Comparison of ENCODE assay signal across 8 cellular contexts in genomic region chr7:25949672-25950487, GRCh38.
DNase-seq lines count a peak whose midpoint lies in the region; ATAC-seq and TF ChIP-seq lines count a peak whose summit lies in the region.

No MANE protein-coding gene starts in this region.

- peaks cover 3% of the 10 kb centered on the region for H3K27me3 Mint-ChIP-seq in T-helper 1 cell treated with Interleukin-12 subunit alpha and Interleukin-12 subunit beta and Interleukin-4 antibody, amounts not matched to agents 30 μg/mL and 1 μg/mL, for 36 hours (ENCODE audit: low read depth)

- peak overlapping the region; percentile 79 for H4K8ac ChIP-seq in trophoblast cell (ENCODE audit: low read depth, low read length)

- peaks cover 16% of the 10 kb centered on the region for H3K4me1 Mint-ChIP-seq in T-helper 1 cell treated with Interleukin-12 subunit alpha and Interleukin-12 subunit beta and Interleukin-4 antibody, amounts not matched to agents 30 μg/mL and 1 μg/mL, for 36 hours (ENCODE audit: low read depth)

- peak overlapping the region; percentile 45 for H3K27ac Mint-ChIP-seq in T-helper 1 cell treated with Interleukin-12 subunit alpha and Interleukin-12 subunit beta and Interleukin-4 antibody, amounts not matched to agents 30 μg/mL and 1 μg/mL, for 36 hours

- H3K9me3 ChIP-seq in OCI-LY3 (ENCODE audit: insufficient read depth, low read length) = no peaks in the 10 kb centered on the region
- H3K9me3 ChIP-seq in esophagus (ENCODE audit: control insufficient read depth in 2 of 2, insufficient read depth in 1 of 2, low read depth in 1 of 2, low read length in 1 of 2) = no peaks in the 10 kb centered on the region
- H3K9me3 ChIP-seq in trophoblast cell (ENCODE audit: insufficient read depth, low read depth, low read length) = no peaks in the 10 kb centered on the region

- H4K12ac ChIP-seq in trophoblast cell (ENCODE audit: low read depth, low read length) = peak overlapping the region; percentile 39

- H3K4me2 ChIP-seq in OCI-LY3 (ENCODE audit: low read length) = peak overlapping the region; percentile 85
- H3K4me2 ChIP-seq in trophoblast cell (ENCODE audit: low read length) = peak overlapping the region; percentile 98

- WGBS in esophagus, 2 donors = 11 to 17% methylated on average over 32 of the region's 32 CpGs
- no CpG with 5 or more reads among the region's 32 CpGs for WGBS in trophoblast cell (ENCODE audit: extremely low coverage, insufficient coverage, insufficient read length)

- peaks cover 7% of the 10 kb centered on the region for H3K36me3 Mint-ChIP-seq in T-helper 1 cell treated with Interleukin-12 subunit alpha and Interleukin-12 subunit beta and Interleukin-4 antibody, amounts not matched to agents 30 μg/mL and 1 μg/mL, for 36 hours (ENCODE audit: low read depth)

- H3K4me3 Mint-ChIP-seq in T-helper 1 cell treated with Interleukin-12 subunit alpha and Interleukin-12 subunit beta and Interleukin-4 antibody, amounts not matched to agents 30 μg/mL and 1 μg/mL, for 36 hours = peak overlapping the region; percentile 85

- H3K36me3 ChIP-seq in OCI-LY3 (replicated peaks; ENCODE audit: low read depth, low read length) (peaks cover 25% of the 10 kb centered on the region), esophagus (ENCODE audit: control insufficient read depth in 2 of 2, insufficient read depth in 2 of 2, low read length in 1 of 2) (no peaks in the 10 kb centered on the region), trophoblast cell (ENCODE audit: control insufficient read depth in 1 of 2, insufficient read depth in 2 of 2, low read length in 2 of 2) (no peaks in the 10 kb centered on the region)

- H2AFZ ChIP-seq in OCI-LY3 (ENCODE audit: low read depth, low read length) = no peak overlapping the region
- H2AFZ ChIP-seq in trophoblast cell (ENCODE audit: insufficient read depth, low read length, poor library complexity) = peak overlapping the region; percentile 66

- H3K79me2 ChIP-seq in OCI-LY3 (ENCODE audit: low read length) (peaks cover 24% of the 10 kb centered on the region), trophoblast cell (ENCODE audit: control insufficient read depth, insufficient read depth, low read length, poor library complexity) (peaks cover 6% of the 10 kb centered on the region)

- no peak for TF ChIP-seq CTCF in OCI-LY3 (IDR thresholded peaks at IDR 0.05; ENCODE audit: low read depth, low read length)

- no peak overlapping the region for H3K18ac ChIP-seq in trophoblast cell (ENCODE audit: low read length)

- peak overlapping the region; percentile 37 for H4K91ac ChIP-seq in trophoblast cell (ENCODE audit: low read depth, low read length)

- H3K79me1 ChIP-seq in trophoblast cell (ENCODE audit: low read length) = peaks cover 13% of the 10 kb centered on the region

- peak overlapping the region; percentile 96 for H3K4me3 ChIP-seq in OCI-LY3 (ENCODE audit: low read length)
- peak overlapping the region; percentile 63 to 82 for H3K4me3 ChIP-seq in esophagus (ENCODE audit: low read depth in 1 of 2, low read length in 2 of 2)
- peak overlapping the region; percentile 80 for H3K4me3 ChIP-seq in trophoblast cell (ENCODE audit: low read depth, low read length)

- no peak overlapping the region for H2BK120ac ChIP-seq in trophoblast cell (ENCODE audit: insufficient read depth, low read length, poor library complexity)

- H3K4me1 ChIP-seq in OCI-LY3 (ENCODE audit: low read length) (peaks cover 27% of the 10 kb centered on the region), esophagus (ENCODE audit: control insufficient read depth in 2 of 2, insufficient read depth in 2 of 2, low read length in 1 of 2) (peaks cover under 1 to 6% of the 10 kb centered on the region in 2 donors), trophoblast cell (ENCODE audit: control insufficient read depth in 1 of 2, insufficient read depth in 2 of 2, low read length in 2 of 2) (peaks cover 6 to 11% of the 10 kb centered on the region in 2 experiments)

- DNase-seq in T-helper 1 cell = no peak
- DNase-seq in trophoblast cell = peak in 1 of 2 donors; percentile 47
- DNase-seq in foreskin melanocyte = no peak
- no peak for DNase-seq in NCI-H2029 (lab: John Stamatoyannopoulos, UW)

- no peak overlapping the region for H2BK12ac ChIP-seq in trophoblast cell (ENCODE audit: low read length)

- no peak overlapping the region for H3K23ac ChIP-seq in trophoblast cell (ENCODE audit: low read length)

- H3K27ac ChIP-seq in OCI-LY3 (ENCODE audit: low read length) (peak overlapping the region; percentile 49), esophagus (ENCODE audit: low read depth in 2 of 2, low read length in 1 of 2) (peak overlapping the region in 1 of 2 donors; percentile 75), trophoblast cell (ENCODE audit: low read depth, low read length) (no peak overlapping the region)

- H3K14ac ChIP-seq in trophoblast cell (ENCODE audit: low read length) = no peak overlapping the region

- H2AK5ac ChIP-seq in trophoblast cell (ENCODE audit: low read length) = no peak overlapping the region

- H3K27me3 ChIP-seq in OCI-LY3 (ENCODE audit: low read depth, low read length) = no peaks in the 10 kb centered on the region
- H3K27me3 ChIP-seq in esophagus (ENCODE audit: control insufficient read depth in 1 of 2, insufficient read depth in 2 of 2, low read length in 2 of 2) = no peaks in the 10 kb centered on the region
- no peaks in the 10 kb centered on the region for H3K27me3 ChIP-seq in trophoblast cell (ENCODE audit: insufficient read depth, low read length)

- H3K9me3 Mint-ChIP-seq in T-helper 1 cell treated with Interleukin-12 subunit alpha and Interleukin-12 subunit beta and Interleukin-4 antibody, amounts not matched to agents 30 μg/mL and 1 μg/mL, for 36 hours = peaks cover 6% of the 10 kb centered on the region

- H3K4ac ChIP-seq in trophoblast cell (ENCODE audit: low read depth, low read length) = peak overlapping the region; percentile 70

- H3K9ac ChIP-seq in OCI-LY3 (ENCODE audit: low read length) (peak overlapping the region; percentile 95), trophoblast cell (ENCODE audit: low read length) (peak overlapping the region; percentile 73)

- ATAC-seq in HG03135 (IDR thresholded peaks at IDR 0.05; ENCODE audit: unreplicated experiment) = no peak

- H4K20me1 ChIP-seq in OCI-LY3 (ENCODE audit: insufficient read depth, low read length) = peaks cover 17% of the 10 kb centered on the region; the same call in 1 of the 2 replicates

- no peak overlapping the region for H2BK5ac ChIP-seq in trophoblast cell (ENCODE audit: low read depth, low read length, poor library complexity)
